Comparison of ENCODE assay signal across 11 cellular contexts in the genomic region with DNA sequence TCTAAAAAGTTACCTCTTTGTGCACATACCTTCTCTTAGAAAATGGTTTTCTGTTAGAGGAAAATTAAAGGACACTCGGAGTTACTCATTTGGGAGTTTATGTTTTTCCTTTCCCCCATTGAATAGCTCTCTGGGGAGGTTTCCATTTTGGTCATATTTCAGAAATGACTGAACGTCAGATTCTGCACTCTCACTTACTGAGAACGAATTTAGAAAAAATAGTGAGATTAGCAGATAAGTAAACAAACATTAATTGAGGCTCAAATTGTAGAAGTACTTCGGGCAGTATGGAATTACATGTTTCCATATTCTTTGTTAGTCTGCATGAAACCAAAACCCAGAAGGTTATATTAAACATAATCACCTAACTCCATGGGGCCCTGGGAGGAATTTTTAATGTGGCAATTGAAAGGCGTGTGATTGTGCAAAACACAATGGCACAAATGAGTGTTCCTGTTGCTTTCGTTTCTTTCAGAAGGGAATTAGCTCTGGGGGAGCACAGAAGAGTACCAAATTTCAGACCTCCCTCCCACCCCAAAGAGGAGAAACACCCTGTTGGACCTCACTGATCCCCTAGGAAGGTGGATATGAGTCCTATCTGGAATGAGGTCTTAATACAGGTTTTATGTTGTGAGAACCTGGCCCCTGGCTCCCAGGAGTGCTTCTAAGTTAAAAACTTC.
DNase-seq lines count a peak whose midpoint lies in the region; ATAC-seq and TF ChIP-seq lines count a peak whose summit lies in the region.
"Had no signal": no experiment of that assay in that cellular context is flagged by ENCODE, and none has a peak within 500 bp of the region (broad histone marks: within the 10 kb centered on the region; RNA-seq: fewer than 3 reads in every experiment).

No MANE protein-coding gene starts in this region.

- peaks cover 22% of the 10 kb centered on the region for H3K9me3 Mint-ChIP-seq in T-helper 2 cell treated with Interferon-gamma antibody and Interleukin-4, amounts not matched to agents 5 μg/mL and 100 μg/mL, for 36 hours

- H3K4me3 Mint-ChIP-seq in T-helper 2 cell treated with Interferon-gamma antibody and Interleukin-4, amounts not matched to agents 5 μg/mL and 100 μg/mL, for 36 hours, result peak overlapping the region; percentile 76

- peaks cover 15% of the 10 kb centered on the region for H3K36me3 Mint-ChIP-seq in T-helper 2 cell treated with Interferon-gamma antibody and Interleukin-4, amounts not matched to agents 5 μg/mL and 100 μg/mL, for 36 hours (ENCODE audit: low read depth)

- peak overlapping the region; percentile 29 for H3K27ac Mint-ChIP-seq in T-helper 2 cell treated with Interferon-gamma antibody and Interleukin-4, amounts not matched to agents 5 μg/mL and 100 μg/mL, for 36 hours

- DNase-seq in GM13976 (ENCODE audit: low spot score) (peak; percentile 52), dermis blood vessel endothelial cell (no peak), NCI-H1930 (lab: John Stamatoyannopoulos, UW) (no peak)
- DNase-seq in T-helper 2 cell treated with Interferon-gamma antibody and Interleukin-4, amounts not matched to agents 5 μg/mL and 100 μg/mL, for 36 hours (ENCODE audit: low spot score), result no peak
- no peak for DNase-seq in stimulated activated naive CD4-positive, alpha-beta T cell (lab: John Stamatoyannopoulos, UW)
- no peak for DNase-seq in activated effector memory CD4-positive, alpha-beta T cell treated with Interleukin-2 at 50 U/mL for 16 hours
- DNase-seq: GDM1, kidney, right lobe of liver had no signal

- in situ Hi-C loops in GM13976 (cut with MboI; ENCODE audit: low sequenced_read_pairs, unreplicated experiment), result no loop called here

- H3K27me3 Mint-ChIP-seq in T-helper 2 cell treated with Interferon-gamma antibody and Interleukin-4, amounts not matched to agents 5 μg/mL and 100 μg/mL, for 36 hours (ENCODE audit: low read depth), result peaks cover 8% of the 10 kb centered on the region

- ATAC-seq in GM19463 (IDR thresholded peaks at IDR 0.05; ENCODE audit: unreplicated experiment), result peak; percentile 42
- peak; percentile 24 for ATAC-seq in HG03135 (IDR thresholded peaks at IDR 0.05; ENCODE audit: unreplicated experiment)
- ATAC-seq: right lobe of liver had no signal

- H3K4me1 Mint-ChIP-seq in T-helper 2 cell treated with Interferon-gamma antibody and Interleukin-4, amounts not matched to agents 5 μg/mL and 100 μg/mL, for 36 hours (ENCODE audit: low read depth), result peaks cover 41% of the 10 kb centered on the region

- TF ChIP-seq CTCF in GM13976 (IDR thresholded peaks at IDR 0.05; ENCODE audit: borderline replicate concordance, control extremely low read depth, extremely low read depth, insufficient read depth, missing control alignments), result no peak
